1 cellular context compared by ENCODE assay signal in the genomic region with DNA sequence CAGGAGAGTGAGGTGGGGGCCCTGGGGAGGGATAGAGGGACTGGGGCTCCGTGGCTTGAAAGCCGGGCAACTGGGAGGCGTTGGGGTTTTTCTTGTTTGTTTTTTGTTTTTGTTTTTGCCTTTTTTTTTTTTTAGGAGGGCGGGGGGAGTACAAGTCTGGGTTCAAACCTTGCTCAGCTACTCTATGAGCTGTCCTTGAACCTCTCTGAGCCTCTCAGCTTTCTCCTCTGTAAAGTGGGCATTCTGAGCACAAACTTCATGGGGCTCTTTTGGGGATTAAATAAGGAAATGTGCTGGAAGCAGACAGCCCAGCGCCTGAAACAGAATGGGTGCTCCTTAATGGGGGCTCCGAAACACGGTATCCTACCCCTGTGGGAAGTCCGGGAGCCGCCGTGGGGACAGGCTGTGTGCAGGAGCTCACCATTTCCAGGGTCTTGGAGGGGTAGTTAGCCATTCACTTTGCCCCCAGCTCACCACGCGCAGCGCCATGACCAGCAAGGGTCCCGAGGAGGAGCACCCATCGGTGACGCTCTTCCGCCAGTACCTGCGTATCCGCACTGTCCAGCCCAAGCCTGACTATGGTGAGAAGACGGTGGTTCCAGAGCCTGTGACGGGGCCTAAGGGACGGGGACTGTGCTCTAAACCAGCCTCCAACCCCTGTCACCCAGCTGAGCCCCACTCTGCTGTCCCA.
TF ChIP-seq lines count a peak whose summit lies in the region.

No MANE protein-coding gene starts in this region.

TF ChIP-seq in HepG2, 621 proteins besides CTCF, POLR2A, EP300 and RAD21 (continued from another document):
- TF ChIP-seq, protein P1, sequence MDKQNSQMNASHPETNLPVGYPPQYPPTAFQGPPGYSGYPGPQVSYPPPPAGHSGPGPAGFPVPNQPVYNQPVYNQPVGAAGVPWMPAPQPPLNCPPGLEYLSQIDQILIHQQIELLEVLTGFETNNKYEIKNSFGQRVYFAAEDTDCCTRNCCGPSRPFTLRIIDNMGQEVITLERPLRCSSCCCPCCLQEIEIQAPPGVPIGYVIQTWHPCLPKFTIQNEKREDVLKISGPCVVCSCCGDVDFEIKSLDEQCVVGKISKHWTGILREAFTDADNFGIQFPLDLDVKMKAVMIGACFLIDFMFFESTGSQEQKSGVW (CRISPR knock-in tag; IDR thresholded peaks at IDR 0.05; ENCODE audit: borderline replicate concordance), result no peak
- 0 out of 2 replicates have a peak, but pooled peaks have one; percentile 13 for TF ChIP-seq TOE1 (CRISPR knock-in tag; IDR thresholded peaks at IDR 0.05)
- TF ChIP-seq, protein P2, sequence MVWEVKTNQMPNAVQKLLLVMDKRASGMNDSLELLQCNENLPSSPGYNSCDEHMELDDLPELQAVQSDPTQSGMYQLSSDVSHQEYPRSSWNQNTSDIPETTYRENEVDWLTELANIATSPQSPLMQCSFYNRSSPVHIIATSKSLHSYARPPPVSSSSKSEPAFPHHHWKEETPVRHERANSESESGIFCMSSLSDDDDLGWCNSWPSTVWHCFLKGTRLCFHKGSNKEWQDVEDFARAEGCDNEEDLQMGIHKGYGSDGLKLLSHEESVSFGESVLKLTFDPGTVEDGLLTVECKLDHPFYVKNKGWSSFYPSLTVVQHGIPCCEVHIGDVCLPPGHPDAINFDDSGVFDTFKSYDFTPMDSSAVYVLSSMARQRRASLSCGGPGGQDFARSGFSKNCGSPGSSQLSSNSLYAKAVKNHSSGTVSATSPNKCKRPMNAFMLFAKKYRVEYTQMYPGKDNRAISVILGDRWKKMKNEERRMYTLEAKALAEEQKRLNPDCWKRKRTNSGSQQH (CRISPR knock-in tag; IDR thresholded peaks at IDR 0.05; ENCODE audit: low read depth), result no peak
- TF ChIP-seq, protein P3, sequence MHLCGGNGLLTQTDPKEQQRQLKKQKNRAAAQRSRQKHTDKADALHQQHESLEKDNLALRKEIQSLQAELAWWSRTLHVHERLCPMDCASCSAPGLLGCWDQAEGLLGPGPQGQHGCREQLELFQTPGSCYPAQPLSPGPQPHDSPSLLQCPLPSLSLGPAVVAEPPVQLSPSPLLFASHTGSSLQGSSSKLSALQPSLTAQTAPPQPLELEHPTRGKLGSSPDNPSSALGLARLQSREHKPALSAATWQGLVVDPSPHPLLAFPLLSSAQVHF (CRISPR knock-in tag; IDR thresholded peaks at IDR 0.05), result peak; percentile 4; the same call in 1 of the 2 replicates
- TF ChIP-seq, protein P4, sequence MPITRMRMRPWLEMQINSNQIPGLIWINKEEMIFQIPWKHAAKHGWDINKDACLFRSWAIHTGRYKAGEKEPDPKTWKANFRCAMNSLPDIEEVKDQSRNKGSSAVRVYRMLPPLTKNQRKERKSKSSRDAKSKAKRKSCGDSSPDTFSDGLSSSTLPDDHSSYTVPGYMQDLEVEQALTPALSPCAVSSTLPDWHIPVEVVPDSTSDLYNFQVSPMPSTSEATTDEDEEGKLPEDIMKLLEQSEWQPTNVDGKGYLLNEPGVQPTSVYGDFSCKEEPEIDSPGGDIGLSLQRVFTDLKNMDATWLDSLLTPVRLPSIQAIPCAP (CRISPR knock-in tag; IDR thresholded peaks at IDR 0.05; ENCODE audit: low read depth), result no peak
- TF ChIP-seq, protein P5, sequence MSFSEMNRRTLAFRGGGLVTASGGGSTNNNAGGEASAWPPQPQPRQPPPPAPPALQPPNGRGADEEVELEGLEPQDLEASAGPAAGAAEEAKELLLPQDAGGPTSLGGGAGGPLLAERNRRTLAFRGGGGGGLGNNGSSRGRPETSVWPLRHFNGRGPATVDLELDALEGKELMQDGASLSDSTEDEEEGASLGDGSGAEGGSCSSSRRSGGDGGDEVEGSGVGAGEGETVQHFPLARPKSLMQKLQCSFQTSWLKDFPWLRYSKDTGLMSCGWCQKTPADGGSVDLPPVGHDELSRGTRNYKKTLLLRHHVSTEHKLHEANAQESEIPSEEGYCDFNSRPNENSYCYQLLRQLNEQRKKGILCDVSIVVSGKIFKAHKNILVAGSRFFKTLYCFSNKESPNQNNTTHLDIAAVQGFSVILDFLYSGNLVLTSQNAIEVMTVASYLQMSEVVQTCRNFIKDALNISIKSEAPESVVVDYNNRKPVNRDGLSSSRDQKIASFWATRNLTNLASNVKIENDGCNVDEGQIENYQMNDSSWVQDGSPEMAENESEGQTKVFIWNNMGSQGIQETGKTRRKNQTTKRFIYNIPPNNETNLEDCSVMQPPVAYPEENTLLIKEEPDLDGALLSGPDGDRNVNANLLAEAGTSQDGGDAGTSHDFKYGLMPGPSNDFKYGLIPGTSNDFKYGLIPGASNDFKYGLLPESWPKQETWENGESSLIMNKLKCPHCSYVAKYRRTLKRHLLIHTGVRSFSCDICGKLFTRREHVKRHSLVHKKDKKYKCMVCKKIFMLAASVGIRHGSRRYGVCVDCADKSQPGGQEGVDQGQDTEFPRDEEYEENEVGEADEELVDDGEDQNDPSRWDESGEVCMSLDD (CRISPR knock-in tag; IDR thresholded peaks at IDR 0.05; ENCODE audit: borderline replicate concordance), result no peak
- no peak for TF ChIP-seq PRPF4 (IDR thresholded peaks at IDR 0.05; ENCODE audit: low read depth, low read length, poor library complexity, severe bottlenecking)
- TF ChIP-seq NFKBIZ (CRISPR knock-in tag; IDR thresholded peaks at IDR 0.05), result 0 out of 2 replicates have a peak, but pooled peaks have one; percentile 11
- TF ChIP-seq ZBTB3 (CRISPR knock-in tag; IDR thresholded peaks at IDR 0.05; ENCODE audit: borderline replicate concordance, low read depth), result 0 out of 2 replicates have a peak, but pooled peaks have one; percentile 3
- no peak for TF ChIP-seq ZSCAN9 (CRISPR knock-in tag; IDR thresholded peaks at IDR 0.05; ENCODE audit: borderline replicate concordance)
- peak; percentile 83 for TF ChIP-seq ZNF629 (CRISPR knock-in tag; conservative IDR thresholded peaks at IDR 0.05)
- TF ChIP-seq CREM (IDR thresholded peaks at IDR 0.05), result 0 out of 2 replicates have a peak, but pooled peaks have one; percentile 8
- no peak for TF ChIP-seq CREM (CRISPR knock-in tag; IDR thresholded peaks at IDR 0.05)
- no peak for TF ChIP-seq PHF5A (CRISPR knock-in tag; IDR thresholded peaks at IDR 0.05; ENCODE audit: low read depth, unreplicated experiment)
- TF ChIP-seq ZSCAN21 (CRISPR knock-in tag; IDR thresholded peaks at IDR 0.05; ENCODE audit: borderline replicate concordance), result no peak
- peak; percentile 87 for TF ChIP-seq HNRNPH1 (optimal IDR thresholded peaks at IDR 0.05; ENCODE audit: low read depth, low read length)
- no peak for TF ChIP-seq KMT2A (CRISPR knock-in tag; IDR thresholded peaks at IDR 0.05)
- no peak for TF ChIP-seq ZMYM4 (CRISPR knock-in tag; IDR thresholded peaks at IDR 0.05)
- no peak for TF ChIP-seq NFE2L1 (CRISPR knock-in tag; IDR thresholded peaks at IDR 0.05; ENCODE audit: borderline replicate concordance)
- 0 out of 2 replicates have a peak, but pooled peaks have one; percentile 15 for TF ChIP-seq ZNF558 (CRISPR knock-in tag; IDR thresholded peaks at IDR 0.05; ENCODE audit: borderline replicate concordance)
- no peak for TF ChIP-seq SOX6 (IDR thresholded peaks at IDR 0.05)
- no peak for TF ChIP-seq SOX6 (CRISPR knock-in tag; IDR thresholded peaks at IDR 0.05)
- TF ChIP-seq ZNF572 (CRISPR knock-in tag; IDR thresholded peaks at IDR 0.05), result 0 out of 2 replicates have a peak, but pooled peaks have one; percentile 9
- TF ChIP-seq, protein P6, sequence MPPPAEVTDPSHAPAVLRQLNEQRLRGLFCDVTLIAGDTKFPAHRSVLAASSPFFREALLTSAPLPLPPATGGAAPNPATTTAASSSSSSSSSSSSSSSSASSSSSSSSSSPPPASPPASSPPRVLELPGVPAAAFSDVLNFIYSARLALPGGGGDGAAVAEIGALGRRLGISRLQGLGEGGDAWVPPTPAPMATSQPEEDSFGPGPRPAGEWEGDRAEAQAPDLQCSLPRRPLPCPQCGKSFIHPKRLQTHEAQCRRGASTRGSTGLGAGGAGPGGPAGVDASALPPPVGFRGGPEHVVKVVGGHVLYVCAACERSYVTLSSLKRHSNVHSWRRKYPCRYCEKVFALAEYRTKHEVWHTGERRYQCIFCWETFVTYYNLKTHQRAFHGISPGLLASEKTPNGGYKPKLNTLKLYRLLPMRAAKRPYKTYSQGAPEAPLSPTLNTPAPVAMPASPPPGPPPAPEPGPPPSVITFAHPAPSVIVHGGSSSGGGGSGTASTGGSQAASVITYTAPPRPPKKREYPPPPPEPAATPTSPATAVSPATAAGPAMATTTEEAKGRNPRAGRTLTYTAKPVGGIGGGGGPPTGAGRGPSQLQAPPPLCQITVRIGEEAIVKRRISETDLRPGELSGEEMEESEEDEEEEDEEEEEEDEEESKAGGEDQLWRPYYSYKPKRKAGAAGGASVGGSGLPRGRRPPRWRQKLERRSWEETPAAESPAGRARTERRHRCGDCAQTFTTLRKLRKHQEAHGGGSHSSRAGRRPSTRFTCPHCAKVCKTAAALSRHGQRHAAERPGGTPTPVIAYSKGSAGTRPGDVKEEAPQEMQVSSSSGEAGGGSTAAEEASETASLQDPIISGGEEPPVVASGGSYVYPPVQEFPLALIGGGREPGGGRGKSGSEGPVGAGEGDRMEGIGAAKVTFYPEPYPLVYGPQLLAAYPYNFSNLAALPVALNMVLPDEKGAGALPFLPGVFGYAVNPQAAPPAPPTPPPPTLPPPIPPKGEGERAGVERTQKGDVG (CRISPR knock-in tag; IDR thresholded peaks at IDR 0.05; ENCODE audit: borderline replicate concordance), result peak; percentile 47; the same call in 1 of the 2 replicates
- no peak; the same call in 1 of the 2 replicates for TF ChIP-seq ZNF264 (CRISPR knock-in tag; IDR thresholded peaks at IDR 0.05)
- peak; percentile 18 for TF ChIP-seq ASH2L (IDR thresholded peaks at IDR 0.05; ENCODE audit: insufficient read length, low read depth, low read length)
- TF ChIP-seq ZNF772 (CRISPR knock-in tag; IDR thresholded peaks at IDR 0.05), result no peak
- no peak for TF ChIP-seq TP53 (CRISPR knock-in tag; conservative IDR thresholded peaks at IDR 0.05)
